Comparison of ENCODE assay signal across 16 cellular contexts in the genomic region with DNA sequence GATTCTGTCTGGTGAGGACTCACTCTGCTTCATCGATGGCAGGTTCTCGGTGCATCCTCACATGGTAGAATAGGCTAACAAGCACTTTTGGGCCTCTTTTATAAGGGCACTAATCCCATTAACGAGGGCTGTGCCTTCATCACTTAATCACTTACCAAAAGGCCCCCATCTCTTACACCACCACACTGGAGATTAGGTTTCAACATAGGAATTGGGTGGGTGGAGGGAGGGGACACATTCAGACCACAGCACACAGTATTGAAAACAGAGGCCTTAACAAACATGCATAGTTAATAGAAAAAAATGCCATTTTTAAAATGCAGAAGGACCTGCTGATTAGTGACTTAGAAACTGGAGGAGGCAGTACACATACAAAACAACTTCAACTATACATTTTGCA.
"Had no signal": no experiment of that assay in that cellular context is flagged by ENCODE, and none has a peak within 500 bp of the region (broad histone marks: within the 10 kb centered on the region; RNA-seq: fewer than 3 reads in every experiment).

No MANE protein-coding gene starts in this region.

- H3K9me3 ChIP-seq: colonic mucosa, tibial artery had no signal

- DNase-seq: activated CD4-positive, alpha-beta memory T cell treated with anti-CD3 and anti-CD28 coated beads, Interleukin-2, amount 10 ng/mL, durations not matched to agents 7 days and 5 days; activated CD4-positive, alpha-beta T cell treated with anti-CD3 and anti-CD28 coated beads for 36 hours; activated CD8-positive, alpha-beta memory T cell treated with anti-CD3 and anti-CD28 coated beads, Interleukin-2, amount 10 ng/mL, durations not matched to agents 7 days and 5 days; amniotic stem cell; colonic mucosa; hypothalamus; nephron progenitor cell; occipital lobe; retina; stimulated activated naive CD4-positive, alpha-beta T cell; tibial artery had no signal

- H3K27ac ChIP-seq: colonic mucosa, tibial artery had no signal

- H3K27me3 ChIP-seq: colonic mucosa, tibial artery had no signal

- H3K4me3 ChIP-seq: colonic mucosa, lung, tibial artery had no signal

- FAIRE-seq: endometrium, frontal cortex, keratinocyte, TTC549 had no signal

- H3K4me1 ChIP-seq: colonic mucosa had no signal

- ATAC-seq: activated CD4-positive, alpha-beta T cell treated with anti-CD3 and anti-CD28 coated beads for 36 hours; activated CD8-positive, alpha-beta memory T cell treated with anti-CD3 and anti-CD28 coated beads, Interleukin-2, amount 10 ng/mL, durations not matched to agents 7 days and 5 days had no signal

- H3K36me3 ChIP-seq: colonic mucosa, tibial artery had no signal
